In genomic region chr2:26764906-26765305, GRCh38 we compare ENCODE assay signal across 8 cellular contexts. TPM values are rescaled to one million over a fixed set of nuclear protein-coding genes. Genes with fewer than 3 reads are reported as not detected.
DNase-seq lines count a peak whose midpoint lies in the region; ATAC-seq, FAIRE-seq and TF ChIP-seq lines count a peak whose summit lies in the region.

No MANE protein-coding gene starts in this region.

- peaks cover 27% of the 10 kb centered on the region for H3K4me1 Mint-ChIP-seq in HFFc6 (ENCODE audit: low read depth)
- peaks cover 45% of the 10 kb centered on the region for H3K4me1 Mint-ChIP-seq in activated CD8-positive, alpha-beta T cell treated with anti-CD3 and anti-CD28 coated beads for 36 hours (ENCODE audit: low read depth)

- H3K27ac Mint-ChIP-seq in HFFc6: peak overlapping the region; percentile 79
- peak overlapping the region; percentile 88 for H3K27ac Mint-ChIP-seq in activated CD8-positive, alpha-beta T cell treated with anti-CD3 and anti-CD28 coated beads for 36 hours

- H3K9me3 Mint-ChIP-seq in HFFc6: no peaks in the 10 kb centered on the region
- H3K9me3 Mint-ChIP-seq in activated CD8-positive, alpha-beta T cell treated with anti-CD3 and anti-CD28 coated beads for 36 hours: no peaks in the 10 kb centered on the region

- DNase-seq in HFFc6 (no peak), iPS DF 6.9 (ENCODE audit: low read depth, low spot score) (no peak), small intestine (no peak), mucosa of gallbladder (ENCODE audit: low spot score) (no peak), globus pallidus (ENCODE audit: low spot score) (no peak)
- DNase-seq in activated CD8-positive, alpha-beta T cell treated with anti-CD3 and anti-CD28 coated beads for 36 hours: no peak
- no peak for DNase-seq in stimulated activated CD4-positive, alpha-beta T cell treated with anti-CD3 and anti-CD28 coated beads, Interleukin-2, amount 100 ng/mL, for 24 hours

- H3K4me3 Mint-ChIP-seq in HFFc6: peak overlapping the region; percentile 89
- peak overlapping the region; percentile 85 for H3K4me3 Mint-ChIP-seq in activated CD8-positive, alpha-beta T cell treated with anti-CD3 and anti-CD28 coated beads for 36 hours

- WGBS in iPS DF 6.9 (ENCODE audit: insufficient coverage, insufficient read length): no CpG with 5 or more reads among the region's 3 CpGs
- WGBS in small intestine, 3 donors: 9 to 36% (median 15%) methylated on average over 3 of the region's 3 CpGs

- POLR2A ChIA-PET in activated CD8-positive, alpha-beta T cell treated with anti-CD3 and anti-CD28 coated beads for 36 hours (lab: Charles Lee): no interaction called here

- H3K27me3 ChIP-seq in iPS DF 6.9 (ENCODE audit: control insufficient read depth, insufficient read depth, low read length) (no peaks in the 10 kb centered on the region), small intestine (ENCODE audit: control insufficient read depth in 2 of 2, insufficient read depth in 2 of 2, low read length in 2 of 2) (no peaks in the 10 kb centered on the region)

- no peaks in the 10 kb centered on the region for H3K4me1 ChIP-seq in iPS DF 6.9 (ENCODE audit: control insufficient read depth, insufficient read depth, low read length)
- peaks cover 0 to 3% of the 10 kb centered on the region in 2 donors for H3K4me1 ChIP-seq in small intestine (ENCODE audit: control insufficient read depth in 2 of 2, insufficient read depth in 1 of 2, low read depth in 1 of 2, low read length in 1 of 2)

- CTCF ChIA-PET in activated CD8-positive, alpha-beta T cell treated with anti-CD3 and anti-CD28 coated beads for 36 hours (lab: Charles Lee): interaction anchor here (0.9 to 1.1 kb wide), 2 partner anchors 187 to 262 kb away, joined by 3 read pairs; no protein-coding TSS in a partner anchor

- H3K36me3 ChIP-seq in iPS DF 6.9 (ENCODE audit: control insufficient read depth, insufficient read depth, low read length) (no peaks in the 10 kb centered on the region), small intestine (ENCODE audit: control insufficient read depth in 2 of 2, insufficient read depth in 2 of 2, low read length in 2 of 2) (no peaks in the 10 kb centered on the region)

- no peak for ATAC-seq in activated CD8-positive, alpha-beta T cell treated with anti-CD3 and anti-CD28 coated beads for 36 hours
- ATAC-seq in GM21723 (IDR thresholded peaks at IDR 0.05; ENCODE audit: unreplicated experiment): no peak

- H3K27ac ChIP-seq in iPS DF 6.9 (ENCODE audit: low read length) (no peak overlapping the region), small intestine (ENCODE audit: low read depth in 1 of 2, low read length in 1 of 2) (peak overlapping the region in 1 of 2 donors; percentile 86)

- no peaks in the 10 kb centered on the region for H3K36me3 Mint-ChIP-seq in HFFc6 (ENCODE audit: low read depth)
- peaks cover 1% of the 10 kb centered on the region for H3K36me3 Mint-ChIP-seq in activated CD8-positive, alpha-beta T cell treated with anti-CD3 and anti-CD28 coated beads for 36 hours (ENCODE audit: low read depth)

- FAIRE-seq in small intestine (lab: Jason Lieb, UNC): no peak

- peaks cover 1% of the 10 kb centered on the region; the same call in 1 of the 2 replicates for H3K27me3 Mint-ChIP-seq in HFFc6 (ENCODE audit: insufficient read depth)
- no peaks in the 10 kb centered on the region for H3K27me3 Mint-ChIP-seq in activated CD8-positive, alpha-beta T cell treated with anti-CD3 and anti-CD28 coated beads for 36 hours

- H3K4me3 ChIP-seq in iPS DF 6.9 (ENCODE audit: low read length): peak overlapping the region; percentile 92; the same call in 1 of the 2 replicates
- H3K4me3 ChIP-seq in small intestine (ENCODE audit: low read depth in 1 of 2, low read length in 2 of 2): peak overlapping the region; percentile 68 to 96

- TF ChIP-seq CTCF in HFFc6 (IDR thresholded peaks at IDR 0.05): no peak
- no peak for TF ChIP-seq CTCF in activated CD8-positive, alpha-beta T cell treated with anti-CD3 and anti-CD28 coated beads for 36 hours (IDR thresholded peaks at IDR 0.05)

- H3K9me3 ChIP-seq in iPS DF 6.9 (ENCODE audit: control insufficient read depth, insufficient read depth, low read length) (no peaks in the 10 kb centered on the region), small intestine (ENCODE audit: control insufficient read depth, low read depth) (no peaks in the 10 kb centered on the region)

- intact Hi-C loops in activated CD8-positive, alpha-beta T cell treated with anti-CD3 and anti-CD28 coated beads for 36 hours (cut with micrococcal nuclease): no loop called here

RNA-seq across cellular contexts. Expression of gene SLC35F6, which starts 0.8 kb away (rescaled TPM):
- 10 to 100 TPM; 34.1 to 44.5 (median 38.7) TPM for total RNA-seq in HFFc6 (2021; fragmentation: NEBNext Ultra II Directional; extraction: Animal tissue kit (Norgen Biotek cat#: 25700))
- total RNA-seq in activated CD8-positive, alpha-beta T cell treated with anti-CD3 and anti-CD28 coated beads for 36 hours: 1 to 10 TPM; 4.2 to 4.6 TPM
- polyA plus RNA-seq in small intestine: 10 to 100 TPM in 1 of 3 donors, 1 to 10 TPM in 2; 5.8 to 21.3 (median 8.6) TPM
- total RNA-seq in mucosa of gallbladder: 33.0 TPM

RNA-seq across cellular contexts. Expression of gene CENPA, which starts 20.9 kb away (rescaled TPM):
- total RNA-seq in HFFc6 (2021; fragmentation: NEBNext Ultra II Directional; extraction: Animal tissue kit (Norgen Biotek cat#: 25700)): 10 to 100 TPM in 5 of 6 experiments, 1 to 10 TPM in 1; 8.7 to 20.4 (median 17.5) TPM
- 10 to 100 TPM; 32.5 to 33.6 TPM for total RNA-seq in activated CD8-positive, alpha-beta T cell treated with anti-CD3 and anti-CD28 coated beads for 36 hours
- polyA plus RNA-seq in small intestine: 10 to 100 TPM in 1 of 3 donors, 1 to 10 TPM in 2; 1.4 to 11.6 (median 1.6) TPM
- 1.3 TPM for total RNA-seq in mucosa of gallbladder
